ENCODE assay signal across 36 cellular contexts in the genomic region with DNA sequence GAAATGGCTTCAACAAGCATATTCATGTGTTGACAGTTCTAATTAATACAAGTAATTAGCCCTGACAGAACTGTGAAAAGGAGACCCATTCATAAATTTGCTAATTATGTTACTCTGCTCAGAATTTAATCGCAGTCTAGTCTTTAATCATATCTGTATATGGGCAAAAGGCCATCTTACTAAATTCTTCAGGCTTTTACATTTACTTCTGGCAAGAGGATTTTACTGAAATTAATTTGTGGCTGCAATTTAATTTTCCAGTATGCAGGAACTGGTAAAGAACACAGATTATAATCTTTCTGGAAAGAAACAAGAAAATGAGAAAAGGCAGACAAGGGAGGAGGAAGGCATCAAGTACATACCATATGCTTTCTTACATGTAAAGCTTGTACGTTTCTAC.
"Had no signal": no experiment of that assay in that cellular context is flagged by ENCODE, and none has a peak within 500 bp of the region (broad histone marks: within the 10 kb centered on the region; RNA-seq: fewer than 3 reads in every experiment).

No MANE protein-coding gene starts in this region.

- H3K36me3 ChIP-seq: adrenal gland, ascending aorta, brain microvascular endothelial cell, breast epithelium, cardiac muscle cell had no signal

- ATAC-seq: activated naive CD4-positive, alpha-beta T cell treated with anti-CD3 and anti-CD28 coated beads, Interleukin-2, amount 50 U/mL, for 72 hours; activated naive CD8-positive, alpha-beta T cell treated with anti-CD3 and anti-CD28 coated beads, Interleukin-2, amount 50 U/mL, for 24 hours; activated T-cell treated with anti-CD3 and anti-CD28 coated beads, Interleukin-2, amount 50 U/mL, for 72 hours; activated T-helper 17 cell treated with anti-CD3 and anti-CD28 coated beads, Interleukin-2, amount 50 U/mL, for 72 hours; body of pancreas had no signal

- DNase-seq: activated effector memory CD4-positive, alpha-beta T cell treated with anti-CD3 and anti-CD28 coated beads, Interleukin-2, amount 50 U/mL, for 16 hours; activated effector memory CD4-positive, alpha-beta T cell treated with Interleukin-2 at 50 U/mL for 16 hours; activated gamma-delta T cell; activated gamma-delta T cell treated with Interleukin-2 at 50 U/mL for 16 hours; activated naive CD4-positive, alpha-beta T cell; activated naive CD4-positive, alpha-beta T cell treated with anti-CD3 and anti-CD28 coated beads for 36 hours; activated naive CD4-positive, alpha-beta T cell treated with anti-CD3 and anti-CD28 coated beads, Interleukin-2, amount 10 ng/mL, durations not matched to agents 7 days and 5 days; activated naive CD4-positive, alpha-beta T cell treated with anti-CD3 and anti-CD28 coated beads, Interleukin-2, amount 50 U/mL, for 16 hours; activated naive CD4-positive, alpha-beta T cell treated with Interleukin-2 at 50 U/mL for 16 hours; activated naive CD8-positive, alpha-beta T cell treated with anti-CD3 and anti-CD28 coated beads for 36 hours; activated naive CD8-positive, alpha-beta T cell treated with anti-CD3 and anti-CD28 coated beads, Interleukin-2, amount 10 ng/mL, durations not matched to agents 7 days and 5 days; activated naive CD8-positive, alpha-beta T cell treated with anti-CD3 and anti-CD28 coated beads, Interleukin-2, amount 50 U/mL, for 24 hours; activated T-cell treated with anti-CD3 and anti-CD28 coated beads, Interleukin-2, amount 50 U/mL, for 1 hour; activated T-cell treated with anti-CD3 and anti-CD28 coated beads, Interleukin-2, amount 50 U/mL, for 24 hours; activated T-cell treated with anti-CD3 and anti-CD28 coated beads, Interleukin-2, amount 50 U/mL, for 48 hours; activated T-cell treated with anti-CD3 and anti-CD28 coated beads, Interleukin-2, amount 50 U/mL, for 72 hours; adrenal gland; amniotic stem cell; amygdala; anterior cingulate cortex; aorta; body of pancreas; brain microvascular endothelial cell; caudate nucleus; central memory CD4-positive, alpha-beta T cell; cerebellar nuclear complex had no signal

- H3K4me1 Mint-ChIP-seq: activated naive CD4-positive, alpha-beta T cell treated with anti-CD3 and anti-CD28 coated beads, Interleukin-2, amount 10 ng/mL, durations not matched to agents 7 days and 5 days; activated naive CD4-positive, alpha-beta T cell treated with anti-CD3 and anti-CD28 coated beads, Interleukin-2, amount 50 U/mL, for 24 hours; activated naive CD8-positive, alpha-beta T cell treated with anti-CD3 and anti-CD28 coated beads for 36 hours; activated naive CD8-positive, alpha-beta T cell treated with anti-CD3 and anti-CD28 coated beads, Interleukin-2, amount 10 ng/mL, durations not matched to agents 7 days and 5 days; activated naive CD8-positive, alpha-beta T cell treated with anti-CD3 and anti-CD28 coated beads, Interleukin-2, amount 50 U/mL, for 24 hours; activated T-helper 17 cell treated with anti-CD3 and anti-CD28 coated beads, Interleukin-2, amount 50 U/mL, for 72 hours; central memory CD8-positive, alpha-beta T cell had no signal

- H3K27me3 Mint-ChIP-seq: activated naive CD4-positive, alpha-beta T cell treated with anti-CD3 and anti-CD28 coated beads, Interleukin-2, amount 10 ng/mL, durations not matched to agents 7 days and 5 days; activated naive CD4-positive, alpha-beta T cell treated with anti-CD3 and anti-CD28 coated beads, Interleukin-2, amount 50 U/mL, for 24 hours; activated naive CD8-positive, alpha-beta T cell; activated naive CD8-positive, alpha-beta T cell treated with anti-CD3 and anti-CD28 coated beads for 36 hours; activated naive CD8-positive, alpha-beta T cell treated with anti-CD3 and anti-CD28 coated beads, Interleukin-2, amount 10 ng/mL, durations not matched to agents 7 days and 5 days; activated naive CD8-positive, alpha-beta T cell treated with anti-CD3 and anti-CD28 coated beads, Interleukin-2, amount 50 U/mL, for 24 hours; activated T-cell treated with anti-CD3 and anti-CD28 coated beads, Interleukin-2, amount 50 U/mL, for 24 hours; activated T-helper 17 cell treated with anti-CD3 and anti-CD28 coated beads, Interleukin-2, amount 50 U/mL, for 72 hours; central memory CD8-positive, alpha-beta T cell had no signal

- H3K4me3 ChIP-seq: adrenal gland, ascending aorta, body of pancreas, breast epithelium, cardiac muscle cell had no signal

- H3K4me3 Mint-ChIP-seq: activated naive CD4-positive, alpha-beta T cell treated with anti-CD3 and anti-CD28 coated beads for 36 hours; activated naive CD4-positive, alpha-beta T cell treated with anti-CD3 and anti-CD28 coated beads, Interleukin-2, amount 10 ng/mL, durations not matched to agents 7 days and 5 days; activated naive CD4-positive, alpha-beta T cell treated with anti-CD3 and anti-CD28 coated beads, Interleukin-2, amount 50 U/mL, for 24 hours; activated naive CD8-positive, alpha-beta T cell; activated naive CD8-positive, alpha-beta T cell treated with anti-CD3 and anti-CD28 coated beads for 36 hours; activated naive CD8-positive, alpha-beta T cell treated with anti-CD3 and anti-CD28 coated beads, Interleukin-2, amount 10 ng/mL, durations not matched to agents 7 days and 5 days; activated naive CD8-positive, alpha-beta T cell treated with anti-CD3 and anti-CD28 coated beads, Interleukin-2, amount 50 U/mL, for 24 hours; activated T-cell treated with anti-CD3 and anti-CD28 coated beads, Interleukin-2, amount 50 U/mL, for 24 hours; activated T-cell treated with anti-CD3 and anti-CD28 coated beads, Interleukin-2, amount 50 U/mL, for 72 hours; activated T-helper 1 cell treated with anti-CD3 and anti-CD28 coated beads, Interleukin-12 subunit alpha, Interleukin-12 subunit beta, Interleukin-2, Interleukin-4 antibody, amounts not matched to agents 30 ng/mL and 10 ng/mL and 1 ng/mL, durations not matched to agents 14 hours and 24 hours and 36 hours; activated T-helper 17 cell treated with anti-CD3 and anti-CD28 coated beads, Interleukin-2, amount 50 U/mL, for 72 hours; brain; central memory CD8-positive, alpha-beta T cell had no signal

- H3K27ac ChIP-seq: adrenal gland, ascending aorta, body of pancreas, brain microvascular endothelial cell, breast epithelium, cardiac muscle cell had no signal

- H3K4me1 ChIP-seq: body of pancreas, breast epithelium had no signal

- H3K9me3 Mint-ChIP-seq: activated T-helper 1 cell treated with anti-CD3 and anti-CD28 coated beads, Interleukin-12 subunit alpha, Interleukin-12 subunit beta, Interleukin-2, Interleukin-4 antibody, amounts not matched to agents 30 ng/mL and 10 ng/mL and 1 ng/mL, durations not matched to agents 14 hours and 24 hours and 36 hours; central memory CD8-positive, alpha-beta T cell had no signal

- H3K27me3 ChIP-seq: adrenal gland, ascending aorta, body of pancreas, brain microvascular endothelial cell, breast epithelium, cardiac muscle cell had no signal

- H3K9me3 ChIP-seq: adrenal gland, ascending aorta, body of pancreas, breast epithelium had no signal
